ENCODE assay signal across 25 cellular contexts in genomic region chr15:89778861-89779260, GRCh38. TPM values are rescaled to one million over a fixed set of nuclear protein-coding genes. Genes with fewer than 3 reads are reported as not detected.
DNase-seq lines count a peak whose midpoint lies in the region; ATAC-seq, FAIRE-seq and TF ChIP-seq lines count a peak whose summit lies in the region.
"Had no signal": no experiment of that assay in that cellular context is flagged by ENCODE, and none has a peak within 500 bp of the region (broad histone marks: within the 10 kb centered on the region; RNA-seq: fewer than 3 reads in every experiment).

No MANE protein-coding gene starts in this region.

- H2BK5ac ChIP-seq in H1 (ENCODE audit: low read depth, low read length) = no peak overlapping the region

- TF ChIP-seq EP300 in H1 (IDR thresholded peaks at IDR 0.05; ENCODE audit: borderline replicate concordance in 1 of 2, low read depth in 2 of 2, low read length in 2 of 2) = no peak

- H3K4me3 ChIP-seq in H1 (ENCODE audit: extremely low read depth in 1 of 4, insufficient read depth in 2 of 4, low read depth in 3 of 4, low read length in 4 of 4) (no peak overlapping the region), mucosa of rectum (ENCODE audit: low read length in 2 of 2) (no peak overlapping the region), vagina (no peak overlapping the region), PC-9 (no peak overlapping the region)
- H3K4me3 ChIP-seq: GM23248, K562, SJSA1 had no signal

- no peak overlapping the region for H4K8ac ChIP-seq in H1 (ENCODE audit: extremely low read depth, insufficient read depth, low read length)

- no peak for TF ChIP-seq RAD21 in H1 (IDR thresholded peaks at IDR 0.05 in 1 of 2, conservative IDR thresholded peaks at IDR 0.05 in 1 of 2; ENCODE audit: low read depth in 2 of 2, low read length in 2 of 2)

- no peak overlapping the region for H2BK12ac ChIP-seq in H1 (ENCODE audit: low read depth, low read length)

- H3K56ac ChIP-seq in H1 (replicated peaks; ENCODE audit: insufficient read length, low read depth, low read length) = no peak overlapping the region

- H4K20me1 ChIP-seq in H1 (replicated peaks in 1 of 2; ENCODE audit: control insufficient read depth in 1 of 2, insufficient read depth in 2 of 2, low read length in 2 of 2) = no peaks in the 10 kb centered on the region
- H4K20me1 ChIP-seq in PC-9 (ENCODE audit: insufficient read depth) = no peaks in the 10 kb centered on the region

- H4K5ac ChIP-seq in H1 (ENCODE audit: insufficient read length, low read depth, low read length) = no peak overlapping the region

- H3K9me2 ChIP-seq in PC-9 (ENCODE audit: insufficient read depth) = no peaks in the 10 kb centered on the region

- H2AFZ ChIP-seq in H1 (ENCODE audit: low read length) (no peak overlapping the region), PC-9 (no peak overlapping the region)
- H2AFZ ChIP-seq: GM23248 had no signal

- CTCF ChIA-PET in RWPE1 (lab: Yijun Ruan, JAX) (no interaction called here), H1 (lab: Charles Lee; ENCODE audit: partially characterized antibody) (interaction anchor here (4.9 to 5.1 kb wide), 2 partner anchors 16 to 18 kb away, joined by 26 to 32 read pairs; no protein-coding TSS in a partner anchor), PC-9 (lab: Charles Lee) (no interaction called here)

- H3K4me1 ChIP-seq in H1 (replicated peaks in 1 of 4; ENCODE audit: control insufficient read depth in 3 of 4, insufficient read depth in 4 of 4, low read length in 3 of 4) = peaks cover 8 to 10% (median 9%) of the 10 kb centered on the region in 4 experiments
- H3K4me1 ChIP-seq in mucosa of rectum (ENCODE audit: control insufficient read depth in 2 of 2, insufficient read depth in 2 of 2, low read length in 2 of 2) = peaks cover 38 to 54% of the 10 kb centered on the region in 2 donors
- peaks cover 40% of the 10 kb centered on the region for H3K4me1 ChIP-seq in vagina
- H3K4me1 ChIP-seq in PC-9 (replicated peaks; ENCODE audit: insufficient read depth) = peaks cover 46% of the 10 kb centered on the region

- no peak overlapping the region for H3K9ac ChIP-seq in H1 (replicated peaks in 1 of 4; ENCODE audit: extremely low read depth in 1 of 4, low read depth in 3 of 4, low read length in 3 of 4)
- H3K9ac ChIP-seq in mucosa of rectum (ENCODE audit: low read depth in 1 of 2, low read length in 2 of 2) = no peak overlapping the region
- H3K9ac ChIP-seq: GM23248 had no signal

- no peaks in the 10 kb centered on the region for H3K79me1 ChIP-seq in H1 (ENCODE audit: low read depth, low read length)

- ATAC-seq in GM18907 (IDR thresholded peaks at IDR 0.05; ENCODE audit: unreplicated experiment) = no peak
- ATAC-seq: HepG2, K562, Panc1, Right ventricle myocardium inferior had no signal

- H4K91ac ChIP-seq in H1 (replicated peaks; ENCODE audit: insufficient read length, low read length) = no peak overlapping the region

- TF ChIP-seq CTCF in RWPE1 (conservative IDR thresholded peaks at IDR 0.05; ENCODE audit: low read depth) (no peak), H1 (IDR thresholded peaks at IDR 0.05; ENCODE audit: control extremely low read depth in 1 of 3, insufficient read depth in 1 of 3, low read depth in 1 of 3, low read length in 3 of 3) (no peak), vagina (IDR thresholded peaks at IDR 0.05) (no peak), PC-9 (conservative IDR thresholded peaks at IDR 0.05) (no peak)

- H3K23me2 ChIP-seq in H1 (ENCODE audit: low read depth, low read length) = no peaks in the 10 kb centered on the region; the same call in 1 of the 2 replicates

- intact Hi-C loops in vagina (cut with DNase I) (no loop called here), PC-9 (cut with micrococcal nuclease; ENCODE audit: unreplicated experiment) (no loop called here)

- 91% methylated on average over 4 of the region's 4 CpGs; no CpG with 5 or more reads in 1 of the 2 experiments for WGBS in H1 (ENCODE audit: extremely low coverage in 1 of 2, insufficient coverage in 1 of 2, insufficient read length in 1 of 2, insufficient replicate concordance in 2 of 2, low coverage in 1 of 2, low lambda C conversion rate in 2 of 2, missing lambda C conversion rate in 1 of 2), 2 experiments

- H3K36me3 ChIP-seq in H1 (ENCODE audit: control insufficient read depth in 2 of 4, insufficient read depth in 4 of 4, low read length in 3 of 4) (no peaks in the 10 kb centered on the region), mucosa of rectum (ENCODE audit: control insufficient read depth in 2 of 2, insufficient read depth in 2 of 2, low read length in 2 of 2) (no peaks in the 10 kb centered on the region), vagina (no peaks in the 10 kb centered on the region), PC-9 (ENCODE audit: low read depth) (no peaks in the 10 kb centered on the region)
- H3K36me3 ChIP-seq: BE2C, SJSA1 had no signal

- H2AK5ac ChIP-seq in H1 (ENCODE audit: low read depth, low read length) = no peak overlapping the region

- no peak overlapping the region for H3K18ac ChIP-seq in H1 (ENCODE audit: extremely low read depth, low read length)

- POLR2A ChIA-PET in RWPE1 (lab: Yijun Ruan, JAX; ENCODE audit: low non-redundant PET) = no interaction called here
- POLR2A ChIA-PET in H1 (lab: Charles Lee; ENCODE audit: partially characterized antibody) = interaction anchor here (0.6 kb wide), 1 partner anchor 200 kb away, joined by 3 read pairs; no protein-coding TSS in a partner anchor
- POLR2A ChIA-PET in PC-9 (lab: Charles Lee; ENCODE audit: unreplicated experiment) = no interaction called here

- H3K23ac ChIP-seq in H1 (ENCODE audit: insufficient read length) = no peak overlapping the region

- H3K79me2 ChIP-seq in H1 (ENCODE audit: control insufficient read depth in 1 of 2, insufficient read depth in 2 of 2, low read length in 2 of 2) = no peaks in the 10 kb centered on the region
- H3K79me2 ChIP-seq in PC-9 (ENCODE audit: low read depth) = no peaks in the 10 kb centered on the region

- no peak overlapping the region for H2BK20ac ChIP-seq in H1 (ENCODE audit: low read length)

- H3K27ac ChIP-seq in RWPE1 = peak overlapping the region; percentile 23
- no peak overlapping the region for H3K27ac ChIP-seq in H1 (ENCODE audit: low read depth, low read length)
- peak overlapping the region; percentile 46 to 52 for H3K27ac ChIP-seq in mucosa of rectum (ENCODE audit: low read depth in 2 of 2, low read length in 2 of 2)
- H3K27ac ChIP-seq in vagina = peak overlapping the region; percentile 20
- H3K27ac ChIP-seq in PC-9 = no peak overlapping the region
- H3K27ac ChIP-seq: GM23248, HL-60, SJSA1 had no signal

- H3K4me2 ChIP-seq in H1 (ENCODE audit: insufficient read depth in 1 of 2, low read depth in 2 of 2, low read length in 2 of 2) (no peak overlapping the region), PC-9 (no peak overlapping the region)

- FAIRE-seq in H1 (lab: Jason Lieb, UNC) = no peak
- FAIRE-seq: HepG2, K562 had no signal

- peaks cover 39% of the 10 kb centered on the region for H3F3A ChIP-seq in PC-9 (ENCODE audit: insufficient read depth, low read depth)

- no peak overlapping the region for H3K4ac ChIP-seq in H1 (replicated peaks; ENCODE audit: insufficient read length, low read depth, low read length)

- DNase-seq in RWPE1 (ENCODE audit: low spot score) (no peak), H1 (ENCODE audit: low read depth in 1 of 2, low spot score in 2 of 2) (no peak), vagina (ENCODE audit: extremely low spot score in 2 of 2) (peak in 1 of 2 donors; percentile 83), PC-9 (no peak), NCI-H2227 (lab: John Stamatoyannopoulos, UW; ENCODE audit: unreplicated experiment) (no peak)
- DNase-seq: BE2C; CD4-positive, CD25-positive, alpha-beta regulatory T cell; COR-L47; DMS79; GM23248; HCEC 1CT; NCI-H1092; NCI-H146; NCI-H2029; NCI-H226; NCI-H510A treated with DMSO at 0.1 percent for 48 hours; NCI-H748 treated with DMSO at 0.1 percent for 48 hours had no signal

- H3K27me3 ChIP-seq in H1 (replicated peaks in 1 of 4; ENCODE audit: control insufficient read depth in 3 of 4, extremely low read depth in 1 of 4, insufficient read depth in 3 of 4, low read length in 3 of 4) (peaks cover 13 to 31% (median 27%) of the 10 kb centered on the region in 4 experiments), mucosa of rectum (ENCODE audit: control insufficient read depth in 2 of 2, insufficient read depth in 2 of 2, low read length in 2 of 2) (no peaks in the 10 kb centered on the region), vagina (no peaks in the 10 kb centered on the region), PC-9 (ENCODE audit: insufficient read depth, low read depth) (no peaks in the 10 kb centered on the region)
- H3K27me3 ChIP-seq: BE2C, SJSA1 had no signal

- H3K9me3 ChIP-seq in H1 (ENCODE audit: insufficient read depth in 2 of 2, low read depth in 1 of 2, low read length in 1 of 2) = no peaks in the 10 kb centered on the region
- H3K9me3 ChIP-seq in mucosa of rectum (ENCODE audit: control insufficient read depth in 2 of 2, low read length in 2 of 2) = no peaks in the 10 kb centered on the region
- no peaks in the 10 kb centered on the region for H3K9me3 ChIP-seq in vagina
- H3K9me3 ChIP-seq in PC-9 (ENCODE audit: insufficient read depth, low read depth) = no peaks in the 10 kb centered on the region
- H3K9me3 ChIP-seq: BE2C, SJSA1 had no signal

- 0 out of 2 replicates have a peak overlapping the region, but pooled peaks have one; percentile 81 for H2BK15ac ChIP-seq in H1 (ENCODE audit: low read length)

- H2BK120ac ChIP-seq in H1 (replicated peaks; ENCODE audit: low read depth, low read length) = no peak overlapping the region

- no peak overlapping the region for H3K14ac ChIP-seq in H1 (ENCODE audit: insufficient read length)

- TF ChIP-seq POLR2A in H1 (IDR thresholded peaks at IDR 0.05; ENCODE audit: control extremely low read depth in 1 of 2, low read depth in 2 of 2, low read length in 2 of 2) = no peak
- TF ChIP-seq POLR2A in vagina (IDR thresholded peaks at IDR 0.05) = no peak

- no TSS peak for BruUV-seq in PC-9 (replicated peaks; lab: Mats Ljungman, UMichigan)

RNA-seq across cellular contexts. Expression of gene MESP2, which starts 2.7 kb away (rescaled TPM):
- total RNA-seq in H1 (2021; fragmentation: NEBNext Ultra II Directional; extraction: Animal tissue kit (Norgen Biotek cat#: 25700)) = 0.35 and 0.38 TPM in 2 replicates
- polyA plus RNA-seq in H1 (2011; rRNA removed) = 0.80 and 1.6 TPM in 2 replicates
- 0.57 TPM for polyA plus RNA-seq in H1 (2011; cell fraction: cytosol; rRNA removed)
- 0.61 TPM for polyA plus RNA-seq in H1 (2011; cell fraction: nucleus; rRNA removed)
- polyA plus RNA-seq in H1 (2012, experiment 1 of 2) = 0.25 to 0.88 TPM (median 0.68 TPM) in 3 of 4 replicates, not detected in the other
- 0.43 TPM for polyA plus RNA-seq in H1 (2012, experiment 2 of 2)
- 0.28 TPM for polyA plus RNA-seq in H1 (2013, experiment 1 of 2)
- 0.40 TPM for polyA plus RNA-seq in H1 (2013, experiment 2 of 2)
- not detected in 2 replicates for polyA minus RNA-seq in H1 (2011; rRNA and poly(A)+ RNA removed)
- not detected for polyA minus RNA-seq in H1 (2011; cell fraction: cytosol; rRNA and poly(A)+ RNA removed)
- polyA minus RNA-seq in H1 (2011; cell fraction: nucleus; rRNA and poly(A)+ RNA removed) = 0.60 TPM
- total RNA-seq in vagina (not detected), PC-9 (2021) (1.3 and 2.4 TPM in 2 replicates)
- total RNA-seq: CD4-positive, CD25-positive, alpha-beta regulatory T cell; GM23248; HepG2; SJSA1 had no signal
- polyA plus RNA-seq: CD4-positive, CD25-positive, alpha-beta regulatory T cell; GM23248; HepG2 had no signal

RNA-seq across cellular contexts. Expression of gene MESP1, which starts 27.8 kb away (rescaled TPM):
- total RNA-seq in H1 (2021; fragmentation: NEBNext Ultra II Directional; extraction: Animal tissue kit (Norgen Biotek cat#: 25700)) = 0.15 TPM in 1 of 2 replicates, not detected in the other
- polyA plus RNA-seq in H1 (2011; rRNA removed) = 0.23 and 0.28 TPM in 2 replicates
- 0.18 TPM for polyA plus RNA-seq in H1 (2011; cell fraction: cytosol; rRNA removed)
- 0.34 TPM for polyA plus RNA-seq in H1 (2011; cell fraction: nucleus; rRNA removed)
- polyA plus RNA-seq in H1 (2012, experiment 1 of 2) = 0.17 to 0.40 TPM (median 0.33 TPM) in 3 of 4 replicates, not detected in the other
- polyA plus RNA-seq in H1 (2012, experiment 2 of 2) = 0.08 TPM
- polyA plus RNA-seq in H1 (2013, experiment 1 of 2) = 0.04 TPM
- 0.06 TPM for polyA plus RNA-seq in H1 (2013, experiment 2 of 2)
- not detected in 2 replicates for polyA minus RNA-seq in H1 (2011; rRNA and poly(A)+ RNA removed)
- polyA minus RNA-seq in H1 (2011; cell fraction: cytosol; rRNA and poly(A)+ RNA removed) = 1.4 TPM
- polyA minus RNA-seq in H1 (2011; cell fraction: nucleus; rRNA and poly(A)+ RNA removed) = 0.70 TPM
- total RNA-seq in vagina = 2.7 TPM
- total RNA-seq in PC-9 (2021) = 8.5 and 17.8 TPM in 2 replicates
- total RNA-seq: GM23248, HepG2 had no signal
- polyA plus RNA-seq: HepG2 had no signal

RNA-seq across cellular contexts. Expression of gene ANPEP, which starts 35.8 kb away (rescaled TPM):
- 1.6 and 2.2 TPM in 2 replicates for total RNA-seq in H1 (2021; fragmentation: NEBNext Ultra II Directional; extraction: Animal tissue kit (Norgen Biotek cat#: 25700))
- polyA plus RNA-seq in H1 (2011; rRNA removed) = 2.0 and 3.3 TPM in 2 replicates
- 2.2 TPM for polyA plus RNA-seq in H1 (2011; cell fraction: cytosol; rRNA removed)
- 5.8 TPM for polyA plus RNA-seq in H1 (2011; cell fraction: nucleus; rRNA removed)
- polyA plus RNA-seq in H1 (2012, experiment 1 of 2) = 1.6 to 3.7 TPM (median 2.2 TPM) in 4 replicates
- polyA plus RNA-seq in H1 (2012, experiment 2 of 2) = 1.4 TPM
- polyA plus RNA-seq in H1 (2013, experiment 1 of 2) = 5.2 TPM
- 3.8 TPM for polyA plus RNA-seq in H1 (2013, experiment 2 of 2)
- 1.6 and 2.5 TPM in 2 replicates for polyA minus RNA-seq in H1 (2011; rRNA and poly(A)+ RNA removed)
- polyA minus RNA-seq in H1 (2011; cell fraction: cytosol; rRNA and poly(A)+ RNA removed) = 1.5 TPM
- polyA minus RNA-seq in H1 (2011; cell fraction: nucleus; rRNA and poly(A)+ RNA removed) = 1.9 TPM
- 55.0 TPM for total RNA-seq in vagina
- total RNA-seq in PC-9 (2021) = 172 and 175 TPM in 2 replicates

Comparison
In these comparisons a context has a peak if more than half of its experiments do, and no peak if none do; other contexts are left out.
1. H3K27ac ChIP-seq: peak in RWPE1 (single experiment), mucosa of rectum (2 of 2) and vagina (single experiment); none in H1 (single experiment) and PC-9 (single experiment).
2. RNA of gene ANPEP, which starts 35.8 kb away (total RNA-seq): 172 to 175 TPM in PC-9 and 55.0 TPM in vagina (single experiment); 1.6 to 2.2 TPM in H1; every median in the first group is over 10 times any median in the second.